Comparison of ENCODE assay signal across 1 cellular context in the genomic region with DNA sequence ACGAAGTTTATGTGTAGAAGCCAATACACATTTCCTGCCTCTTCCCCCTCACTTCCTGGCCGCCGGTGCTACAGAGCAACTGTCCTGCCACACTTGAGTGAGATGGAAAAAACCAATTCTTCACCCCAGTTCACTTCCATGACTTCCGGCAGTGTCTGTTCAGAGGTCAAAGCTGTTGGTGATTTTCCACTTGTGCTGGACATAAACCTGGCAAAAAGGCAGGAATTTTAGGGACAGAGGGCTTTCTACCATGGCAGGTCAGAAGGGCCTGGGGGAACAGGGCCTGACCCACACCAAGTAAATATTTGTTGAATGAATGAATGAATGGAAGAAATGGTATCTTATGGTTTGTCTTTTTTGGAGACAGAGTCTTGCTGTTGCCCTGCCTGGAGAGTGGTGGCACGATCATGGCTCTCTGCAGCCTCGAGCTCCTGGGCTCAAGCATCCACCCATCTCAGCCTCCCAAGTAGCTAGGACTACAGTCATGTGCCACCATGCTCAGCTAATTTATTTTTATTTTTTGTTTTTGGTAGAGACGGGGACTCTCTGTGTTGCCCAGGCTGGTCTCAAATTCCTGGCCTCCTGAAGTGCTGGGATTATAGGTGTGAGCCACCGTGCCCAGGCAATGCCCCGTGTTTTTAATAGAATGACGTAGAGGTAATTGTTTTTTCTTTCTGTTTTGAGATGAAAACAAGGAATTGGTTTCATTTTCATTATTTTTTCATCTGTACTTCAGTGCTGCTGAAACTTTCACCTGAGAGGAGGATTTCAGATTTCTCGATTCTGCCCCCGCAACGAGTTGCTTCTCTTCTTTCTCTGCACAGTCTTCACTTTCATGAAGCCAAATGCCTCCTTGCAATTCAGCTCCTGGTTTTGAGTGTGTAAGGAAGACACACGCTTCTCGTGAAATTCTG.
TF ChIP-seq lines count a peak whose summit lies in the region.

No MANE protein-coding gene starts in this region.

TF ChIP-seq in HepG2, 621 proteins besides CTCF, POLR2A, EP300 and RAD21 (continued from another document and continues in another):
- TF ChIP-seq, protein P1, sequence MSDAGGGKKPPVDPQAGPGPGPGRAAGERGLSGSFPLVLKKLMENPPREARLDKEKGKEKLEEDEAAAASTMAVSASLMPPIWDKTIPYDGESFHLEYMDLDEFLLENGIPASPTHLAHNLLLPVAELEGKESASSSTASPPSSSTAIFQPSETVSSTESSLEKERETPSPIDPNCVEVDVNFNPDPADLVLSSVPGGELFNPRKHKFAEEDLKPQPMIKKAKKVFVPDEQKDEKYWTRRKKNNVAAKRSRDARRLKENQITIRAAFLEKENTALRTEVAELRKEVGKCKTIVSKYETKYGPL (CRISPR knock-in tag; IDR thresholded peaks at IDR 0.05), result no peak
- TF ChIP-seq MAF1 (CRISPR knock-in tag; IDR thresholded peaks at IDR 0.05; ENCODE audit: borderline replicate concordance), result no peak
- TF ChIP-seq, protein P2, sequence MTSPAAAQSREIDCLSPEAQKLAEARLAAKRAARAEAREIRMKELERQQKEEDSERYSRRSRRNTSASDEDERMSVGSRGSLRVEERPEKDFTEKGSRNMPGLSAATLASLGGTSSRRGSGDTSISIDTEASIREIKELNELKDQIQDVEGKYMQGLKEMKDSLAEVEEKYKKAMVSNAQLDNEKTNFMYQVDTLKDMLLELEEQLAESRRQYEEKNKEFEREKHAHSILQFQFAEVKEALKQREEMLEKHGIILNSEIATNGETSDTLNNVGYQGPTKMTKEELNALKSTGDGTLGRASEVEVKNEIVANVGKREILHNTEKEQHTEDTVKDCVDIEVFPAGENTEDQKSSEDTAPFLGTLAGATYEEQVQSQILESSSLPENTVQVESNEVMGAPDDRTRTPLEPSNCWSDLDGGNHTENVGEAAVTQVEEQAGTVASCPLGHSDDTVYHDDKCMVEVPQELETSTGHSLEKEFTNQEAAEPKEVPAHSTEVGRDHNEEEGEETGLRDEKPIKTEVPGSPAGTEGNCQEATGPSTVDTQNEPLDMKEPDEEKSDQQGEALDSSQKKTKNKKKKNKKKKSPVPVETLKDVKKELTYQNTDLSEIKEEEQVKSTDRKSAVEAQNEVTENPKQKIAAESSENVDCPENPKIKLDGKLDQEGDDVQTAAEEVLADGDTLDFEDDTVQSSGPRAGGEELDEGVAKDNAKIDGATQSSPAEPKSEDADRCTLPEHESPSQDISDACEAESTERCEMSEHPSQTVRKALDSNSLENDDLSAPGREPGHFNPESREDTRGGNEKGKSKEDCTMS (CRISPR knock-in tag; conservative IDR thresholded peaks at IDR 0.05), result no peak
- TF ChIP-seq, protein P3, sequence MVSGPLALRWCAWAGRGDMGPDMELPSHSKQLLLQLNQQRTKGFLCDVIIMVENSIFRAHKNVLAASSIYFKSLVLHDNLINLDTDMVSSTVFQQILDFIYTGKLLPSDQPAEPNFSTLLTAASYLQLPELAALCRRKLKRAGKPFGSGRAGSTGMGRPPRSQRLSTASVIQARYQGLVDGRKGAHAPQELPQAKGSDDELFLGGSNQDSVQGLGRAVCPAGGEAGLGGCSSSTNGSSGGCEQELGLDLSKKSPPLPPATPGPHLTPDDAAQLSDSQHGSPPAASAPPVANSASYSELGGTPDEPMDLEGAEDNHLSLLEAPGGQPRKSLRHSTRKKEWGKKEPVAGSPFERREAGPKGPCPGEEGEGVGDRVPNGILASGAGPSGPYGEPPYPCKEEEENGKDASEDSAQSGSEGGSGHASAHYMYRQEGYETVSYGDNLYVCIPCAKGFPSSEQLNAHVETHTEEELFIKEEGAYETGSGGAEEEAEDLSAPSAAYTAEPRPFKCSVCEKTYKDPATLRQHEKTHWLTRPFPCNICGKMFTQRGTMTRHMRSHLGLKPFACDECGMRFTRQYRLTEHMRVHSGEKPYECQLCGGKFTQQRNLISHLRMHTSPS (CRISPR knock-in tag; IDR thresholded peaks at IDR 0.05; ENCODE audit: low read depth), result peak; percentile 74; the same call in 1 of the 2 replicates
- TF ChIP-seq RFXAP (CRISPR knock-in tag; IDR thresholded peaks at IDR 0.05; ENCODE audit: borderline replicate concordance), result 0 out of 2 replicates have a peak, but pooled peaks have one; percentile 35
- no peak for TF ChIP-seq ZNF468 (CRISPR knock-in tag; IDR thresholded peaks at IDR 0.05)
- TF ChIP-seq ZKSCAN5 (CRISPR knock-in tag; IDR thresholded peaks at IDR 0.05), result 0 out of 2 replicates have a peak, but pooled peaks have one; percentile 52
- no peak for TF ChIP-seq ZNF260 (CRISPR knock-in tag; IDR thresholded peaks at IDR 0.05; ENCODE audit: borderline replicate concordance, low read depth)
- no peak for TF ChIP-seq KDM1A (CRISPR knock-in tag; IDR thresholded peaks at IDR 0.05)
- TF ChIP-seq ZNF790 (CRISPR knock-in tag; IDR thresholded peaks at IDR 0.05; ENCODE audit: borderline replicate concordance), result no peak
- TF ChIP-seq SAFB2 (CRISPR knock-in tag; IDR thresholded peaks at IDR 0.05; ENCODE audit: borderline replicate concordance, low read depth), result no peak
- TF ChIP-seq ZNF354B (CRISPR knock-in tag; IDR thresholded peaks at IDR 0.05), result 0 out of 2 replicates have a peak, but pooled peaks have one; percentile 24
- no peak for TF ChIP-seq ZNF329 (CRISPR knock-in tag; IDR thresholded peaks at IDR 0.05; ENCODE audit: low read depth)
- TF ChIP-seq THYN1 (CRISPR knock-in tag; IDR thresholded peaks at IDR 0.05; ENCODE audit: borderline replicate concordance, low read depth), result no peak
- TF ChIP-seq, protein P4, sequence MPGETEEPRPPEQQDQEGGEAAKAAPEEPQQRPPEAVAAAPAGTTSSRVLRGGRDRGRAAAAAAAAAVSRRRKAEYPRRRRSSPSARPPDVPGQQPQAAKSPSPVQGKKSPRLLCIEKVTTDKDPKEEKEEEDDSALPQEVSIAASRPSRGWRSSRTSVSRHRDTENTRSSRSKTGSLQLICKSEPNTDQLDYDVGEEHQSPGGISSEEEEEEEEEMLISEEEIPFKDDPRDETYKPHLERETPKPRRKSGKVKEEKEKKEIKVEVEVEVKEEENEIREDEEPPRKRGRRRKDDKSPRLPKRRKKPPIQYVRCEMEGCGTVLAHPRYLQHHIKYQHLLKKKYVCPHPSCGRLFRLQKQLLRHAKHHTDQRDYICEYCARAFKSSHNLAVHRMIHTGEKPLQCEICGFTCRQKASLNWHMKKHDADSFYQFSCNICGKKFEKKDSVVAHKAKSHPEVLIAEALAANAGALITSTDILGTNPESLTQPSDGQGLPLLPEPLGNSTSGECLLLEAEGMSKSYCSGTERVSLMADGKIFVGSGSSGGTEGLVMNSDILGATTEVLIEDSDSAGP (CRISPR knock-in tag; IDR thresholded peaks at IDR 0.05; ENCODE audit: borderline replicate concordance), result peak; percentile 22; the same call in 1 of the 2 replicates
- peak; percentile 76 for TF ChIP-seq KLF6 (CRISPR knock-in tag; IDR thresholded peaks at IDR 0.05)
- no peak for TF ChIP-seq ZNF180 (CRISPR knock-in tag; IDR thresholded peaks at IDR 0.05; ENCODE audit: borderline replicate concordance, low read depth)
- TF ChIP-seq IRF2 (CRISPR knock-in tag; IDR thresholded peaks at IDR 0.05), result peak; percentile 85
- TF ChIP-seq FOXK2 (IDR thresholded peaks at IDR 0.05), result no peak
- no peak for TF ChIP-seq ZFP37 (CRISPR knock-in tag; IDR thresholded peaks at IDR 0.05; ENCODE audit: borderline replicate concordance)
- no peak for TF ChIP-seq U2AF1 (optimal IDR thresholded peaks at IDR 0.05; ENCODE audit: low read depth, low read length)
- no peak for TF ChIP-seq ATRX (CRISPR knock-in tag; IDR thresholded peaks at IDR 0.05; ENCODE audit: borderline replicate concordance)
- no peak for TF ChIP-seq PCBP2 (optimal IDR thresholded peaks at IDR 0.05; ENCODE audit: low read depth, low read length, poor library complexity, severe bottlenecking)
- no peak for TF ChIP-seq ZNF737 (CRISPR knock-in tag; IDR thresholded peaks at IDR 0.05; ENCODE audit: borderline replicate concordance)
- TF ChIP-seq IRX3 (CRISPR knock-in tag; IDR thresholded peaks at IDR 0.05; ENCODE audit: borderline replicate concordance, low read depth), result 0 out of 2 replicates have a peak, but pooled peaks have one; percentile 25
- no peak for TF ChIP-seq ZNF30 (CRISPR knock-in tag; IDR thresholded peaks at IDR 0.05)
- TF ChIP-seq NFKB2 (CRISPR knock-in tag; IDR thresholded peaks at IDR 0.05; ENCODE audit: borderline replicate concordance), result no peak
- no peak for TF ChIP-seq ZNF891 (CRISPR knock-in tag; IDR thresholded peaks at IDR 0.05)
- TF ChIP-seq ZNF232 (CRISPR knock-in tag; IDR thresholded peaks at IDR 0.05; ENCODE audit: borderline replicate concordance), result no peak
- TF ChIP-seq SP1 (IDR thresholded peaks at IDR 0.05), result no peak
- no peak; the same call in 1 of the 2 replicates for TF ChIP-seq SP1 (CRISPR knock-in tag; IDR thresholded peaks at IDR 0.05)
- no peak for TF ChIP-seq ZNF678 (CRISPR knock-in tag; IDR thresholded peaks at IDR 0.05)
- TF ChIP-seq ADNP (CRISPR knock-in tag; IDR thresholded peaks at IDR 0.05), result no peak
- no peak for TF ChIP-seq ZNF629 (CRISPR knock-in tag; conservative IDR thresholded peaks at IDR 0.05)
- no peak for TF ChIP-seq ZNF878 (CRISPR knock-in tag; IDR thresholded peaks at IDR 0.05)
- TF ChIP-seq, protein P5, sequence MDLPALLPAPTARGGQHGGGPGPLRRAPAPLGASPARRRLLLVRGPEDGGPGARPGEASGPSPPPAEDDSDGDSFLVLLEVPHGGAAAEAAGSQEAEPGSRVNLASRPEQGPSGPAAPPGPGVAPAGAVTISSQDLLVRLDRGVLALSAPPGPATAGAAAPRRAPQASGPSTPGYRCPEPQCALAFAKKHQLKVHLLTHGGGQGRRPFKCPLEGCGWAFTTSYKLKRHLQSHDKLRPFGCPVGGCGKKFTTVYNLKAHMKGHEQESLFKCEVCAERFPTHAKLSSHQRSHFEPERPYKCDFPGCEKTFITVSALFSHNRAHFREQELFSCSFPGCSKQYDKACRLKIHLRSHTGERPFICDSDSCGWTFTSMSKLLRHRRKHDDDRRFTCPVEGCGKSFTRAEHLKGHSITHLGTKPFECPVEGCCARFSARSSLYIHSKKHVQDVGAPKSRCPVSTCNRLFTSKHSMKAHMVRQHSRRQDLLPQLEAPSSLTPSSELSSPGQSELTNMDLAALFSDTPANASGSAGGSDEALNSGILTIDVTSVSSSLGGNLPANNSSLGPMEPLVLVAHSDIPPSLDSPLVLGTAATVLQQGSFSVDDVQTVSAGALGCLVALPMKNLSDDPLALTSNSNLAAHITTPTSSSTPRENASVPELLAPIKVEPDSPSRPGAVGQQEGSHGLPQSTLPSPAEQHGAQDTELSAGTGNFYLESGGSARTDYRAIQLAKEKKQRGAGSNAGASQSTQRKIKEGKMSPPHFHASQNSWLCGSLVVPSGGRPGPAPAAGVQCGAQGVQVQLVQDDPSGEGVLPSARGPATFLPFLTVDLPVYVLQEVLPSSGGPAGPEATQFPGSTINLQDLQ (CRISPR knock-in tag; IDR thresholded peaks at IDR 0.05), result no peak
- TF ChIP-seq ZNF83 (CRISPR knock-in tag; IDR thresholded peaks at IDR 0.05; ENCODE audit: borderline replicate concordance), result no peak
- TF ChIP-seq, protein P6, sequence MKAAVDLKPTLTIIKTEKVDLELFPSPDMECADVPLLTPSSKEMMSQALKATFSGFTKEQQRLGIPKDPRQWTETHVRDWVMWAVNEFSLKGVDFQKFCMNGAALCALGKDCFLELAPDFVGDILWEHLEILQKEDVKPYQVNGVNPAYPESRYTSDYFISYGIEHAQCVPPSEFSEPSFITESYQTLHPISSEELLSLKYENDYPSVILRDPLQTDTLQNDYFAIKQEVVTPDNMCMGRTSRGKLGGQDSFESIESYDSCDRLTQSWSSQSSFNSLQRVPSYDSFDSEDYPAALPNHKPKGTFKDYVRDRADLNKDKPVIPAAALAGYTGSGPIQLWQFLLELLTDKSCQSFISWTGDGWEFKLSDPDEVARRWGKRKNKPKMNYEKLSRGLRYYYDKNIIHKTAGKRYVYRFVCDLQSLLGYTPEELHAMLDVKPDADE (CRISPR knock-in tag; IDR thresholded peaks at IDR 0.05), result no peak
- TF ChIP-seq NCOA5 (CRISPR knock-in tag; IDR thresholded peaks at IDR 0.05), result no peak
- TF ChIP-seq, protein P7, sequence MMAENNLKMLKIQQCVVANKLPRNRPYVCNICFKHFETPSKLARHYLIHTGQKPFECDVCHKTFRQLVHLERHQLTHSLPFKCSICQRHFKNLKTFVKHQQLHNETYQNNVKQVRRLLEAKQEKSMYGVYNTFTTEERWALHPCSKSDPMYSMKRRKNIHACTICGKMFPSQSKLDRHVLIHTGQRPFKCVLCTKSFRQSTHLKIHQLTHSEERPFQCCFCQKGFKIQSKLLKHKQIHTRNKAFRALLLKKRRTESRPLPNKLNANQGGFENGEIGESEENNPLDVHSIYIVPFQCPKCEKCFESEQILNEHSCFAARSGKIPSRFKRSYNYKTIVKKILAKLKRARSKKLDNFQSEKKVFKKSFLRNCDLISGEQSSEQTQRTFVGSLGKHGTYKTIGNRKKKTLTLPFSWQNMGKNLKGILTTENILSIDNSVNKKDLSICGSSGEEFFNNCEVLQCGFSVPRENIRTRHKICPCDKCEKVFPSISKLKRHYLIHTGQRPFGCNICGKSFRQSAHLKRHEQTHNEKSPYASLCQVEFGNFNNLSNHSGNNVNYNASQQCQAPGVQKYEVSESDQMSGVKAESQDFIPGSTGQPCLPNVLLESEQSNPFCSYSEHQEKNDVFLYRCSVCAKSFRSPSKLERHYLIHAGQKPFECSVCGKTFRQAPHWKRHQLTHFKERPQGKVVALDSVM (CRISPR knock-in tag; IDR thresholded peaks at IDR 0.05), result no peak
- TF ChIP-seq, protein P8, sequence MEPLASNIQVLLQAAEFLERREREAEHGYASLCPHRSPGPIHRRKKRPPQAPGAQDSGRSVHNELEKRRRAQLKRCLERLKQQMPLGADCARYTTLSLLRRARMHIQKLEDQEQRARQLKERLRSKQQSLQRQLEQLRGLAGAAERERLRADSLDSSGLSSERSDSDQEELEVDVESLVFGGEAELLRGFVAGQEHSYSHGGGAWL (CRISPR knock-in tag; IDR thresholded peaks at IDR 0.05), result no peak
- TF ChIP-seq RCOR2 (CRISPR knock-in tag; IDR thresholded peaks at IDR 0.05), result 0 out of 2 replicates have a peak, but pooled peaks have one; percentile 22
- TF ChIP-seq ZC3H13 (CRISPR knock-in tag; IDR thresholded peaks at IDR 0.05), result no peak
- no peak for TF ChIP-seq ZFP62 (CRISPR knock-in tag; IDR thresholded peaks at IDR 0.05)
- TF ChIP-seq SP4 (CRISPR knock-in tag; IDR thresholded peaks at IDR 0.05), result peak; percentile 43; the same call in 1 of the 2 replicates
- no peak for TF ChIP-seq CAMTA2 (CRISPR knock-in tag; IDR thresholded peaks at IDR 0.05; ENCODE audit: borderline replicate concordance)
- TF ChIP-seq, protein P9, sequence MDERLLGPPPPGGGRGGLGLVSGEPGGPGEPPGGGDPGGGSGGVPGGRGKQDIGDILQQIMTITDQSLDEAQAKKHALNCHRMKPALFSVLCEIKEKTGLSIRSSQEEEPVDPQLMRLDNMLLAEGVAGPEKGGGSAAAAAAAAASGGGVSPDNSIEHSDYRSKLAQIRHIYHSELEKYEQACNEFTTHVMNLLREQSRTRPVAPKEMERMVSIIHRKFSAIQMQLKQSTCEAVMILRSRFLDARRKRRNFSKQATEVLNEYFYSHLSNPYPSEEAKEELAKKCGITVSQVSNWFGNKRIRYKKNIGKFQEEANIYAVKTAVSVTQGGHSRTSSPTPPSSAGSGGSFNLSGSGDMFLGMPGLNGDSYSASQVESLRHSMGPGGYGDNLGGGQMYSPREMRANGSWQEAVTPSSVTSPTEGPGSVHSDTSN (CRISPR knock-in tag; IDR thresholded peaks at IDR 0.05), result no peak
- peak; percentile 84; the same call in 1 of the 2 replicates for TF ChIP-seq SOX5 (CRISPR knock-in tag; IDR thresholded peaks at IDR 0.05; ENCODE audit: borderline replicate concordance)
- TF ChIP-seq ZNF605 (CRISPR knock-in tag; IDR thresholded peaks at IDR 0.05), result 0 out of 2 replicates have a peak, but pooled peaks have one; percentile 43
